Comparison of ENCODE assay signal across 12 cellular contexts in the genomic region with DNA sequence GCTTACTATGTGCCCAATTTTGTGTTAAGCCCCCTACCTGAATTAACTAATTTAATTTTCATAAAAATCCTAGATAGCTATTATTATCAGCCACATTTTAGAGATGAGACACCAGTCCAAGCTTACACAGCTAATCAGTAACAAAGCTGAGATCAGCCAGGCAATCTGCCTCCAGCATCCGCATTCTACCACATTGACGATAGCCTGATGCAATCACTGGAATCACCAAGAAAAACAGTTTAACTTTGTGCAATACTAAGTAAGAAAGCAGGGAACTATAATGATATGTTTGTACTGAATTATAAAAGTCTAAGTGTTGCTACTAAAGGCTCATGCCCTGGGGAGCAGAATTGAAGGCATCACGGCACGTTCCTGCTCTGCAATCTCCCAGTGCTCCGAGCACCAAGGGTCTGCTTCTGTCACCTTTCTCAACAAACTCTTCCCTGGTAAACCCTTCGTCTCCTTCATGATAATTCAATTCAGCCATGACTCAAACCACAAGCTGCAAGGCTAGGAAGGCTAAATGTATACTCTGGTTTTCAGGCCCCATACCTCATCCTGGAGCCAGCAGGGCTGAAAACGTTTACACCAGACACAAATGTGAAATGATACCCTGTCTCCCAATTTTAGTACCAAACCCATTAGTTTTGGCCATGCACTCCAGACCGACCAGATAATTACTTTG. TPM values are rescaled to one million over a fixed set of nuclear protein-coding genes. Genes with fewer than 3 reads are reported as not detected.
DNase-seq lines count a peak whose midpoint lies in the region; ATAC-seq, FAIRE-seq and TF ChIP-seq lines count a peak whose summit lies in the region.
"Had no signal": no experiment of that assay in that cellular context is flagged by ENCODE, and none has a peak within 500 bp of the region (broad histone marks: within the 10 kb centered on the region; RNA-seq: fewer than 3 reads in every experiment).

No MANE protein-coding gene starts in this region.

- H3K27ac ChIP-seq in astrocyte (ENCODE audit: low read depth, low read length) (no peak overlapping the region), tibial nerve (peak overlapping the region in 3 of 4 donors; percentile 45 to 76 (median 71)), WERI-Rb-1 (no peak overlapping the region)

- H3K4me3 Mint-ChIP-seq in activated CD8-positive, alpha-beta T cell treated with anti-CD3 and anti-CD28 coated beads, Interleukin-2, amount 10 ng/mL, durations not matched to agents 7 days and 5 days = no peak overlapping the region
- no peak overlapping the region for H3K4me3 Mint-ChIP-seq in activated CD8-positive, alpha-beta T cell treated with anti-CD3 and anti-CD28 coated beads for 36 hours
- H3K4me3 Mint-ChIP-seq in astrocyte (ENCODE audit: unreplicated experiment) = no peak overlapping the region
- H3K4me3 Mint-ChIP-seq: nephron had no signal

- no peak for DNase-seq in activated CD8-positive, alpha-beta T cell treated with anti-CD3 and anti-CD28 coated beads, Interleukin-2, amount 10 ng/mL, durations not matched to agents 7 days and 5 days
- no peak for DNase-seq in activated CD8-positive, alpha-beta T cell treated with anti-CD3 and anti-CD28 coated beads for 36 hours
- DNase-seq in astrocyte (ENCODE audit: low read depth) = peak; percentile 36
- peak; percentile 52 for DNase-seq in kidney tubule cell (ENCODE audit: low spot score)
- peak in 1 of 2 donors; percentile 48 for DNase-seq in tibial nerve (ENCODE audit: low spot score in 2 of 2)
- DNase-seq in OCI-M2 (lab: John Stamatoyannopoulos, UW; ENCODE audit: unreplicated experiment) = no peak
- DNase-seq in WERI-Rb-1 = no peak
- DNase-seq in HEK293T (ENCODE audit: extremely low spot score) = no peak
- DNase-seq: activated CD4-positive, alpha-beta T cell treated with anti-CD3 and anti-CD28 coated beads for 48 hours; NCI-H510A; stimulated activated CD4-positive, alpha-beta T cell treated with anti-CD3 and anti-CD28 coated beads, Interleukin-15, amount 100 ng/mL, for 24 hours had no signal

- H4K20me1 ChIP-seq in astrocyte (ENCODE audit: insufficient read depth, low read length) = peaks cover 29% of the 10 kb centered on the region

- H2AFZ ChIP-seq in astrocyte (ENCODE audit: low read depth, low read length) = no peak overlapping the region

- H3K27ac Mint-ChIP-seq in activated CD8-positive, alpha-beta T cell treated with anti-CD3 and anti-CD28 coated beads, Interleukin-2, amount 10 ng/mL, durations not matched to agents 7 days and 5 days = peak overlapping the region; percentile 4
- H3K27ac Mint-ChIP-seq in activated CD8-positive, alpha-beta T cell treated with anti-CD3 and anti-CD28 coated beads for 36 hours = no peak overlapping the region
- H3K27ac Mint-ChIP-seq in astrocyte (ENCODE audit: unreplicated experiment) = peak overlapping the region; percentile 70
- H3K27ac Mint-ChIP-seq: nephron had no signal

- TF ChIP-seq POLR2A in tibial nerve (IDR thresholded peaks at IDR 0.05) = no peak

- peaks cover 39% of the 10 kb centered on the region for H3K4me1 Mint-ChIP-seq in activated CD8-positive, alpha-beta T cell treated with anti-CD3 and anti-CD28 coated beads, Interleukin-2, amount 10 ng/mL, durations not matched to agents 7 days and 5 days (ENCODE audit: low read depth)
- peaks cover 18% of the 10 kb centered on the region for H3K4me1 Mint-ChIP-seq in activated CD8-positive, alpha-beta T cell treated with anti-CD3 and anti-CD28 coated beads for 36 hours (ENCODE audit: low read depth)
- peaks cover 11% of the 10 kb centered on the region for H3K4me1 Mint-ChIP-seq in astrocyte (ENCODE audit: low read depth, unreplicated experiment)
- H3K4me1 Mint-ChIP-seq: nephron had no signal

- H3K36me3 ChIP-seq in astrocyte (ENCODE audit: insufficient read depth, low read length) (peaks cover 11% of the 10 kb centered on the region), tibial nerve (peaks cover 0 to 46% (median 0%) of the 10 kb centered on the region in 3 donors), WERI-Rb-1 (peaks cover 57% of the 10 kb centered on the region)

- no peak overlapping the region for H3K4me2 ChIP-seq in astrocyte (ENCODE audit: low read length)

- 72 to 81% methylated on average over 8 of the region's 8 CpGs for WGBS in tibial nerve, 2 donors

- H3K9ac ChIP-seq in astrocyte (ENCODE audit: low read length) = no peak overlapping the region

- no peaks in the 10 kb centered on the region for H3K27me3 ChIP-seq in astrocyte (ENCODE audit: insufficient read depth, low read length)
- no peaks in the 10 kb centered on the region for H3K27me3 ChIP-seq in tibial nerve
- H3K27me3 ChIP-seq in WERI-Rb-1 (ENCODE audit: insufficient read depth, low read depth, severe bottlenecking) = no peaks in the 10 kb centered on the region

- POLR2A ChIA-PET in activated CD8-positive, alpha-beta T cell treated with anti-CD3 and anti-CD28 coated beads, Interleukin-2, amount 10 ng/mL, durations not matched to agents 7 days and 5 days (lab: Charles Lee) = interaction anchor here (0.8 kb wide), 1 partner anchor 198 kb away, joined by 3 read pairs; no protein-coding TSS in a partner anchor
- POLR2A ChIA-PET in activated CD8-positive, alpha-beta T cell treated with anti-CD3 and anti-CD28 coated beads for 36 hours (lab: Charles Lee) = interaction anchor here (0.5 to 1.3 kb wide), 2 partner anchors 9 to 20 kb away, joined by 3 to 5 read pairs; partner anchors contain the start of gene KANSL3
- POLR2A ChIA-PET in HEK293T (lab: Yijun Ruan, JAX) = interaction anchor here (1.2 to 1.3 kb wide), 2 partner anchors 10 to 411 kb away, joined by 3 to 4 read pairs; partner anchors contain the start of gene STARD7

- no peaks in the 10 kb centered on the region for H3K9me3 Mint-ChIP-seq in activated CD8-positive, alpha-beta T cell treated with anti-CD3 and anti-CD28 coated beads, Interleukin-2, amount 10 ng/mL, durations not matched to agents 7 days and 5 days (ENCODE audit: insufficient read depth)
- no peaks in the 10 kb centered on the region for H3K9me3 Mint-ChIP-seq in activated CD8-positive, alpha-beta T cell treated with anti-CD3 and anti-CD28 coated beads for 36 hours
- no peaks in the 10 kb centered on the region for H3K9me3 Mint-ChIP-seq in astrocyte (ENCODE audit: unreplicated experiment)
- H3K9me3 Mint-ChIP-seq: nephron had no signal

- FAIRE-seq in astrocyte (lab: Jason Lieb, UNC) = no peak

- H3K36me3 Mint-ChIP-seq in activated CD8-positive, alpha-beta T cell treated with anti-CD3 and anti-CD28 coated beads, Interleukin-2, amount 10 ng/mL, durations not matched to agents 7 days and 5 days (ENCODE audit: low read depth) = peaks cover 56% of the 10 kb centered on the region
- peaks cover 27% of the 10 kb centered on the region for H3K36me3 Mint-ChIP-seq in activated CD8-positive, alpha-beta T cell treated with anti-CD3 and anti-CD28 coated beads for 36 hours (ENCODE audit: low read depth)
- no peaks in the 10 kb centered on the region for H3K36me3 Mint-ChIP-seq in astrocyte (ENCODE audit: low read depth, unreplicated experiment)

- no peaks in the 10 kb centered on the region for H3K9me3 ChIP-seq in astrocyte (ENCODE audit: insufficient read depth, low read depth, low read length)
- H3K9me3 ChIP-seq in tibial nerve = no peaks in the 10 kb centered on the region
- H3K9me3 ChIP-seq in WERI-Rb-1 (ENCODE audit: severe bottlenecking) = no peaks in the 10 kb centered on the region

- H3K27me3 Mint-ChIP-seq in activated CD8-positive, alpha-beta T cell treated with anti-CD3 and anti-CD28 coated beads, Interleukin-2, amount 10 ng/mL, durations not matched to agents 7 days and 5 days (ENCODE audit: low read depth) = no peaks in the 10 kb centered on the region
- H3K27me3 Mint-ChIP-seq in activated CD8-positive, alpha-beta T cell treated with anti-CD3 and anti-CD28 coated beads for 36 hours = no peaks in the 10 kb centered on the region
- H3K27me3 Mint-ChIP-seq in astrocyte (ENCODE audit: low read depth, unreplicated experiment) = no peaks in the 10 kb centered on the region

- ATAC-seq in activated CD8-positive, alpha-beta T cell treated with anti-CD3 and anti-CD28 coated beads, Interleukin-2, amount 10 ng/mL, durations not matched to agents 7 days and 5 days = no peak
- ATAC-seq in activated CD8-positive, alpha-beta T cell treated with anti-CD3 and anti-CD28 coated beads for 36 hours = no peak

- peak in 1 of 2 donors; percentile 67 for TF ChIP-seq EP300 in tibial nerve (IDR thresholded peaks at IDR 0.05)

- TF ChIP-seq CTCF in activated CD8-positive, alpha-beta T cell treated with anti-CD3 and anti-CD28 coated beads for 36 hours (IDR thresholded peaks at IDR 0.05) = no peak
- TF ChIP-seq CTCF in astrocyte (IDR thresholded peaks at IDR 0.05; ENCODE audit: insufficient read depth, low read depth, low read length) = no peak
- TF ChIP-seq CTCF in tibial nerve (IDR thresholded peaks at IDR 0.05) = no peak
- no peak for TF ChIP-seq CTCF in WERI-Rb-1 (IDR thresholded peaks at IDR 0.05; ENCODE audit: low read depth, low read length)

- H3K4me1 ChIP-seq in astrocyte (ENCODE audit: insufficient read depth, low read length) (no peaks in the 10 kb centered on the region), tibial nerve (peaks cover 0 to 48% (median 0%) of the 10 kb centered on the region in 4 donors)

- peaks cover 31% of the 10 kb centered on the region for H3K79me2 ChIP-seq in astrocyte (ENCODE audit: insufficient read depth, low read length)

- CTCF ChIA-PET in activated CD8-positive, alpha-beta T cell treated with anti-CD3 and anti-CD28 coated beads, Interleukin-2, amount 10 ng/mL, durations not matched to agents 7 days and 5 days (lab: Charles Lee) = no interaction called here
- CTCF ChIA-PET in activated CD8-positive, alpha-beta T cell treated with anti-CD3 and anti-CD28 coated beads for 36 hours (lab: Charles Lee) = interaction anchor here (1.5 kb wide), 1 partner anchor 182 kb away, joined by 3 read pairs; no protein-coding TSS in a partner anchor
- CTCF ChIA-PET in HEK293T (lab: Yijun Ruan, JAX) = no interaction called here

- H3K4me3 ChIP-seq in astrocyte (ENCODE audit: insufficient read depth, low read depth, low read length) (no peak overlapping the region), tibial nerve (no peak overlapping the region), WERI-Rb-1 (ENCODE audit: low read depth, low read length) (no peak overlapping the region)

- intact Hi-C loops in activated CD8-positive, alpha-beta T cell treated with anti-CD3 and anti-CD28 coated beads for 36 hours (cut with micrococcal nuclease) = no loop called here

TF ChIP-seq in HEK293T, 16 proteins besides CTCF, POLR2A, EP300 and RAD21 (continues in another document):
- no peak for TF ChIP-seq CTBP1 (IDR thresholded peaks at IDR 0.05; ENCODE audit: borderline replicate concordance)
- TF ChIP-seq HDGF (IDR thresholded peaks at IDR 0.05; ENCODE audit: borderline replicate concordance) = no peak

RNA-seq across cellular contexts. Expression of gene KANSL3, which starts 19.4 kb away (rescaled TPM):
- total RNA-seq in activated CD8-positive, alpha-beta T cell treated with anti-CD3 and anti-CD28 coated beads, Interleukin-2, amount 10 ng/mL, durations not matched to agents 7 days and 5 days = 10 to 100 TPM; 60.8 to 64.4 TPM
- 10 to 100 TPM; 37.8 to 39.8 TPM for total RNA-seq in activated CD8-positive, alpha-beta T cell treated with anti-CD3 and anti-CD28 coated beads for 36 hours
- total RNA-seq in astrocyte (23.9 and 26.7 TPM in 2 replicates), tibial nerve (10 to 100 TPM; 55.7 to 87.0 (median 59.2) TPM)

RNA-seq across cellular contexts. Expression of gene FER1L5, which starts 23.8 kb away (rescaled TPM):
- total RNA-seq in activated CD8-positive, alpha-beta T cell treated with anti-CD3 and anti-CD28 coated beads, Interleukin-2, amount 10 ng/mL, durations not matched to agents 7 days and 5 days = not detected
- not detected for total RNA-seq in activated CD8-positive, alpha-beta T cell treated with anti-CD3 and anti-CD28 coated beads for 36 hours
- total RNA-seq in astrocyte (0.16 and 0.19 TPM in 2 replicates), tibial nerve (under 1 TPM in 2 of 4 donors, not detected in 2; 0.20 to 0.60 TPM)

Comparison
In these comparisons a context has a peak if more than half of its experiments do, and no peak if none do; other contexts are left out.
1. DNase-seq: peak in astrocyte (single experiment) and kidney tubule cell (single experiment); none in activated CD8-positive, alpha-beta T cell treated with anti-CD3 and anti-CD28 coated beads, Interleukin-2, amount 10 ng/mL, durations not matched to agents 7 days and 5 days (single experiment), activated CD8-positive, alpha-beta T cell treated with anti-CD3 and anti-CD28 coated beads for 36 hours (single experiment), OCI-M2 (single experiment), WERI-Rb-1 (single experiment) and HEK293T (single experiment).
2. H3K27ac ChIP-seq: peak in tibial nerve (3 of 4); none in astrocyte (single experiment) and WERI-Rb-1 (single experiment).